ENCODE assay signal across 10 cellular contexts in the genomic region with DNA sequence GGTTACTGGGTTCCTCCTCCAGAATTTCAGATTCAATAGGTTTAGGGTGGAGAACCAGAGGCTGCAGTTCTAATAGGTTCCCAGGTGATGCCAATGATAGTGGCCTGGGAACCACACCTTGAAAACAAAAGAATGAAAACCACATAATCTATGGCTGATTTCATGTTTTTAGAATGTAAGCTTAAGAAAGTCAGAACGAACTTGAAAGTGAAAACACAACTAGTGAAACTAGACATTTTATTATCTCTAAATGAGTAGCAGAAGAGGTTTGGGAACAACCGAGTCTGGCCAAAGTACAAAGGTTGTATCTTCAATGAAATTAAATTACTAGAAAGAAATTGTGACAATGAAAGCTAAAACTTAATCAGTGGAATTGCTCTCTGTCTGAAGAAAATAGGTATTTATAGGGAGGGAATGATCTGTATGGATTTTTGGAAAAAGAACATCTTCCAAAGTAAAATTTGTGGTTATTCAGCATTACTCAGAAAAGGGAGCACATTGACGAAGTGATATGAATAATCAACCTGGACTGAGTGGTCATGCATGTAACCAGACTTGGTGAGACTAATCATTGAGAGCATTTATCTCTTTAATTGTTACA. TPM values are rescaled to one million over a fixed set of nuclear protein-coding genes. Genes with fewer than 3 reads are reported as not detected.
DNase-seq lines count a peak whose midpoint lies in the region; ATAC-seq, FAIRE-seq and TF ChIP-seq lines count a peak whose summit lies in the region.
"Had no signal": no experiment of that assay in that cellular context is flagged by ENCODE, and none has a peak within 500 bp of the region (broad histone marks: within the 10 kb centered on the region; RNA-seq: fewer than 3 reads in every experiment).

No MANE protein-coding gene starts in this region.

- H3K9ac ChIP-seq in K562 (ENCODE audit: insufficient read depth in 1 of 2, low read depth in 2 of 2, low read length in 2 of 2): no peak overlapping the region

- no peaks in the 10 kb centered on the region for H3K9me3 Mint-ChIP-seq in CD4-positive, alpha-beta memory T cell

- TF ChIP-seq EP300 in K562 (IDR thresholded peaks at IDR 0.05; ENCODE audit: low read length): no peak

- H3K4me1 Mint-ChIP-seq in CD4-positive, alpha-beta memory T cell: peaks cover 1 to 6% (median 4%) of the 10 kb centered on the region in 4 donors

- no peaks in the 10 kb centered on the region for H3K9me3 ChIP-seq in K562 (replicated peaks; ENCODE audit: control insufficient read depth, insufficient read depth, low read depth, low read length)
- H3K9me3 ChIP-seq in CD4-positive, alpha-beta memory T cell (ENCODE audit: control insufficient read depth in 1 of 2, low read length in 2 of 2): no peaks in the 10 kb centered on the region

- CTCF ChIA-PET in K562 (lab: Yijun Ruan, JAX; ENCODE audit: low intra/inter-chr PET ratio): no interaction called here
- CTCF ChIA-PET in CD4-positive, alpha-beta memory T cell (lab: Charles Lee; ENCODE audit: partially characterized antibody): no interaction called here

- intact Hi-C loops in K562 (cut with micrococcal nuclease): no loop called here
- intact Hi-C loops in CD4-positive, alpha-beta memory T cell (cut with micrococcal nuclease): no loop called here

- BruUV-seq in K562 (replicated peaks; lab: Mats Ljungman, UMichigan): no TSS peak

- H3K9me1 ChIP-seq in K562 (ENCODE audit: control insufficient read depth, insufficient read depth, low read length): no peaks in the 10 kb centered on the region

- DNase-seq in K562 (ENCODE audit: extremely low read depth in 1 of 4, low spot score in 3 of 4): no peak
- no peak for DNase-seq in foreskin fibroblast
- DNase-seq in CD4-positive, alpha-beta memory T cell: no peak
- no peak for DNase-seq in inferior parietal cortex (ENCODE audit: extremely low spot score)
- DNase-seq: Kasumi-1 had no signal

- TF ChIP-seq RAD21 in K562 (CRISPR knock-in tag; conservative IDR thresholded peaks at IDR 0.05 in 1 of 2, IDR thresholded peaks at IDR 0.05 in 1 of 2): no peak

- WGBS in K562 (ENCODE audit: insufficient coverage, low coverage, missing lambda C conversion rate): 20% methylated on average over 3 of the region's 3 CpGs

- no peak for FAIRE-seq in K562 (lab: Jason Lieb, UNC)

- H3K4me3 ChIP-seq in K562: no peak overlapping the region
- no peak overlapping the region for H3K4me3 ChIP-seq in foreskin fibroblast (ENCODE audit: low read depth in 1 of 2, low read length in 2 of 2)
- H3K4me3 ChIP-seq in CD4-positive, alpha-beta memory T cell (ENCODE audit: low read length in 2 of 2): no peak overlapping the region
- H3K4me3 ChIP-seq: lung, skin epidermis had no signal

- no peak overlapping the region for H3K27ac ChIP-seq in K562 (ENCODE audit: extremely low read depth, low read depth, low read length)
- H3K27ac ChIP-seq in CD4-positive, alpha-beta memory T cell (ENCODE audit: low read depth, low read length): no peak overlapping the region
- H3K27ac ChIP-seq: skin epidermis had no signal

- H3K27me3 Mint-ChIP-seq in CD4-positive, alpha-beta memory T cell: peaks cover 3% of the 10 kb centered on the region in 2 donors

- POLR2A ChIA-PET in K562 (lab: Yijun Ruan, JAX): interaction anchor here (1.2 kb wide), 1 partner anchor 24 kb away, joined by 3 read pairs; no protein-coding TSS in a partner anchor
- POLR2A ChIA-PET in CD4-positive, alpha-beta memory T cell (lab: Charles Lee; ENCODE audit: partially characterized antibody): no interaction called here

- H3K4me3 Mint-ChIP-seq in CD4-positive, alpha-beta memory T cell: peak overlapping the region in 1 of 8 donors; percentile 9

- ATAC-seq in GM18861 (IDR thresholded peaks at IDR 0.05; ENCODE audit: unreplicated experiment): peak; percentile 80
- ATAC-seq in GM21367 (IDR thresholded peaks at IDR 0.05; ENCODE audit: unreplicated experiment): peak; percentile 84
- ATAC-seq in HG03103 (IDR thresholded peaks at IDR 0.05; ENCODE audit: low read depth, unreplicated experiment): peak; percentile 87
- no peak for ATAC-seq in K562

- H3K79me2 ChIP-seq in K562 (ENCODE audit: control insufficient read depth, insufficient read depth, low read length): no peaks in the 10 kb centered on the region

- H3K36me3 ChIP-seq in K562 (ENCODE audit: control insufficient read depth, insufficient read depth, low read length): no peaks in the 10 kb centered on the region
- H3K36me3 ChIP-seq in CD4-positive, alpha-beta memory T cell (ENCODE audit: insufficient read depth, low read length): no peaks in the 10 kb centered on the region

- H3K27ac Mint-ChIP-seq in CD4-positive, alpha-beta memory T cell: no peak overlapping the region

- H3K36me3 Mint-ChIP-seq in CD4-positive, alpha-beta memory T cell: no peaks in the 10 kb centered on the region

- no peak overlapping the region for H2AFZ ChIP-seq in K562 (ENCODE audit: low read depth, low read length)

- TF ChIP-seq CTCF in K562 (IDR thresholded peaks at IDR 0.05 in 2 of 3, conservative IDR thresholded peaks at IDR 0.05 in 1 of 3; ENCODE audit: insufficient read depth in 2 of 3, low read depth in 1 of 3, low read length in 3 of 3) (no peak), foreskin fibroblast (IDR thresholded peaks at IDR 0.05; ENCODE audit: low read depth, low read length) (no peak)

- in situ Hi-C loops in K562 (cut with MboI): no loop called here

- no peak for TF ChIP-seq POLR2A in K562 (conservative IDR thresholded peaks at IDR 0.05)

- H3K27me3 ChIP-seq in K562 (ENCODE audit: control insufficient read depth in 2 of 2, insufficient read depth in 2 of 2, low read length in 2 of 2): no peaks in the 10 kb centered on the region
- no peaks in the 10 kb centered on the region for H3K27me3 ChIP-seq in CD4-positive, alpha-beta memory T cell (ENCODE audit: insufficient read depth, low read length)

- H3K4me1 ChIP-seq in K562 (replicated peaks in 1 of 2; ENCODE audit: control insufficient read depth in 2 of 2, insufficient read depth in 2 of 2, low read length in 2 of 2): no peaks in the 10 kb centered on the region
- peaks cover 4% of the 10 kb centered on the region for H3K4me1 ChIP-seq in CD4-positive, alpha-beta memory T cell (ENCODE audit: insufficient read depth, low read length)

- no peaks in the 10 kb centered on the region for H4K20me1 ChIP-seq in K562 (replicated peaks; ENCODE audit: control insufficient read depth, insufficient read depth, low read length)

- no peak overlapping the region for H3K4me2 ChIP-seq in K562 (ENCODE audit: insufficient read depth, low read length)

TF ChIP-seq in K562, 482 proteins besides CTCF, POLR2A, EP300 and RAD21:
- TF ChIP-seq CBX8 (IDR thresholded peaks at IDR 0.05; ENCODE audit: borderline replicate concordance, extremely low read depth, low read depth, low read length, poor library complexity, severe bottlenecking): peak; percentile 55
- TF ChIP-seq, protein P1, sequence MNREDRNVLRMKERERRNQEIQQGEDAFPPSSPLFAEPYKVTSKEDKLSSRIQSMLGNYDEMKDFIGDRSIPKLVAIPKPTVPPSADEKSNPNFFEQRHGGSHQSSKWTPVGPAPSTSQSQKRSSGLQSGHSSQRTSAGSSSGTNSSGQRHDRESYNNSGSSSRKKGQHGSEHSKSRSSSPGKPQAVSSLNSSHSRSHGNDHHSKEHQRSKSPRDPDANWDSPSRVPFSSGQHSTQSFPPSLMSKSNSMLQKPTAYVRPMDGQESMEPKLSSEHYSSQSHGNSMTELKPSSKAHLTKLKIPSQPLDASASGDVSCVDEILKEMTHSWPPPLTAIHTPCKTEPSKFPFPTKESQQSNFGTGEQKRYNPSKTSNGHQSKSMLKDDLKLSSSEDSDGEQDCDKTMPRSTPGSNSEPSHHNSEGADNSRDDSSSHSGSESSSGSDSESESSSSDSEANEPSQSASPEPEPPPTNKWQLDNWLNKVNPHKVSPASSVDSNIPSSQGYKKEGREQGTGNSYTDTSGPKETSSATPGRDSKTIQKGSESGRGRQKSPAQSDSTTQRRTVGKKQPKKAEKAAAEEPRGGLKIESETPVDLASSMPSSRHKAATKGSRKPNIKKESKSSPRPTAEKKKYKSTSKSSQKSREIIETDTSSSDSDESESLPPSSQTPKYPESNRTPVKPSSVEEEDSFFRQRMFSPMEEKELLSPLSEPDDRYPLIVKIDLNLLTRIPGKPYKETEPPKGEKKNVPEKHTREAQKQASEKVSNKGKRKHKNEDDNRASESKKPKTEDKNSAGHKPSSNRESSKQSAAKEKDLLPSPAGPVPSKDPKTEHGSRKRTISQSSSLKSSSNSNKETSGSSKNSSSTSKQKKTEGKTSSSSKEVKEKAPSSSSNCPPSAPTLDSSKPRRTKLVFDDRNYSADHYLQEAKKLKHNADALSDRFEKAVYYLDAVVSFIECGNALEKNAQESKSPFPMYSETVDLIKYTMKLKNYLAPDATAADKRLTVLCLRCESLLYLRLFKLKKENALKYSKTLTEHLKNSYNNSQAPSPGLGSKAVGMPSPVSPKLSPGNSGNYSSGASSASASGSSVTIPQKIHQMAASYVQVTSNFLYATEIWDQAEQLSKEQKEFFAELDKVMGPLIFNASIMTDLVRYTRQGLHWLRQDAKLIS (CRISPR knock-in tag; IDR thresholded peaks at IDR 0.05): no peak

RNA-seq across cellular contexts. Expression of a gene that starts 24.9 kb away (rescaled TPM):
- total RNA-seq in K562 (2011; cell fraction: chromatin; rRNA removed; ENCODE audit: low replicate concordance): 90.2 and 99.8 TPM in 2 replicates
- total RNA-seq in K562 (2011; cell fraction: nucleolus; rRNA removed): 24.0 and 29.1 TPM in 2 replicates
- total RNA-seq in K562 (2011; cell fraction: nucleoplasm; rRNA removed): 14.7 and 29.8 TPM in 2 replicates
- total RNA-seq in K562 (2014; rRNA removed) (12.4 and 13.6 TPM in 2 replicates), K562 (2014; rRNA removed; fragmentation: Illumina TruSeq; extraction: Trizol) (21.0 and 22.1 TPM in 2 replicates), K562 (2015; rRNA removed; fragmentation: Illumina TruSeq; extraction: Trizol) (18.1 and 19.0 TPM in 2 replicates), K562 (2021) (18.9 and 20.5 TPM in 2 replicates)
- polyA plus RNA-seq in K562 (2011; rRNA removed) (24.9 and 26.1 TPM in 2 replicates), K562 (2014; fragmentation: Illumina TruSeq; extraction: Trizol) (12.9 and 14.4 TPM in 2 replicates), K562 (2014; fragmentation: Nextera tagmentation; extraction: Ambion mirVana) (1 to 10 TPM; 3.3 to 3.9 TPM), K562 (2014; rRNA removed) (9.1 and 10.1 TPM in 2 replicates)
- polyA plus RNA-seq in K562 (2011; cell fraction: cytosol; rRNA removed): 8.4 and 14.0 TPM in 2 replicates
- 30.7 and 32.9 TPM in 2 replicates for polyA plus RNA-seq in K562 (2011; cell fraction: nucleus; rRNA removed)
- polyA plus RNA-seq in K562 (2012): 6.1 and 11.1 TPM in 2 replicates
- 61.2 and 64.1 TPM in 2 replicates for polyA minus RNA-seq in K562 (2011; rRNA and poly(A)+ RNA removed)
- polyA minus RNA-seq in K562 (2011; cell fraction: cytosol; rRNA and poly(A)+ RNA removed): 9.6 and 11.6 TPM in 2 replicates
- polyA minus RNA-seq in K562 (2011; cell fraction: nucleus; rRNA and poly(A)+ RNA removed): 28.1 and 44.1 TPM in 2 replicates
- total RNA-seq in CD4-positive, alpha-beta memory T cell: 10 to 100 TPM; 70.0 to 70.1 TPM
- 10 to 100 TPM; 18.8 to 31.0 TPM for polyA plus RNA-seq in CD4-positive, alpha-beta memory T cell
